Comparison of ENCODE assay signal across 9 cellular contexts in the genomic region with DNA sequence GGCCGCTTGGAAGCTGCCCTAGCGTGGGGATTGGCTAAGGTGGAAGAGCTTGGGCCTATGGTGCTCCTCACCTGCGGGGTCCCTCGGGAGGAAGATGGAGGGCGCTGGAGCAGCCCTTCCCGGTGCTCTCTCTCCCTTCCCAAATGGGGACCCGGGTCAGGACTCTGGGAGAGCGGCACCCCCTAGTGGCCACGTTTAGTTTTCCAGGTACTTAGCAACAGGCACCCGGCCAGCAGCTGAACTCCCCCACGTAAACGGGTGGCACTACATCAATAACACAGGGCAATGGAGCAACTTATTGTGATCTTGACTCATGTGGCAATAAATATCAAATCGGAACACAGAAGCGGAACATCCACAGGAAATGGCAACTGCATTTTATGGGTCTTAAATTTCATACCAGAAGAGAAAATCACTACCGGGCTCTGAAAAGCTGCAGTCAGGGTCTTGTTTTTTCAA.
DNase-seq lines count a peak whose midpoint lies in the region; ATAC-seq and TF ChIP-seq lines count a peak whose summit lies in the region.
"Had no signal": no experiment of that assay in that cellular context is flagged by ENCODE, and none has a peak within 500 bp of the region (broad histone marks: within the 10 kb centered on the region; RNA-seq: fewer than 3 reads in every experiment).

No MANE protein-coding gene starts in this region.

- intact Hi-C loops in activated CD4-positive, alpha-beta memory T cell treated with anti-CD3 and anti-CD28 coated beads for 36 hours (cut with micrococcal nuclease) = no loop called here
- intact Hi-C loops in ovary (cut with DNase I) = no loop called here

- in situ Hi-C loops in HAP-1 (cut with MboI; ENCODE audit: low sequenced_read_pairs) = no loop called here

- H3K36me3 Mint-ChIP-seq in activated CD4-positive, alpha-beta memory T cell treated with anti-CD3 and anti-CD28 coated beads for 36 hours = no peaks in the 10 kb centered on the region
- H3K36me3 Mint-ChIP-seq: activated naive CD4-positive, alpha-beta T cell treated with anti-CD3 and anti-CD28 coated beads, Interleukin-2, amount 50 U/mL, for 24 hours had no signal

- no peaks in the 10 kb centered on the region for H3K36me3 ChIP-seq in HAP-1 (replicated peaks)
- H3K36me3 ChIP-seq in ovary = no peaks in the 10 kb centered on the region

- peak; percentile 40 to 61 (median 49) for DNase-seq in NCI-H1417 (lab: John Stamatoyannopoulos, UW)
- no peak for DNase-seq in NCI-H1417 treated with DMSO at 0.1 percent for 48 hours (lab: John Stamatoyannopoulos, UW)
- DNase-seq in HAP-1 (ENCODE audit: low spot score in 2 of 2) = peak; percentile 28 to 87
- DNase-seq in NCI-H1930 (lab: John Stamatoyannopoulos, UW) = peak; percentile 20 to 55
- peak; percentile 63 for DNase-seq in activated CD4-positive, alpha-beta memory T cell treated with anti-CD3 and anti-CD28 coated beads for 36 hours
- DNase-seq in foreskin keratinocyte = no peak
- DNase-seq in ovary = peak in 3 of 5 donors; percentile 29 to 42 (median 32)
- no peak for DNase-seq in mesenteric fat pad (ENCODE audit: low spot score)

- H3K4me1 Mint-ChIP-seq in activated CD4-positive, alpha-beta memory T cell treated with anti-CD3 and anti-CD28 coated beads for 36 hours (ENCODE audit: low read depth) = no peaks in the 10 kb centered on the region
- H3K4me1 Mint-ChIP-seq: activated naive CD4-positive, alpha-beta T cell treated with anti-CD3 and anti-CD28 coated beads, Interleukin-2, amount 50 U/mL, for 24 hours had no signal

- no peak for TF ChIP-seq EP300 in ovary (IDR thresholded peaks at IDR 0.05)

- no peak overlapping the region for H3K27ac ChIP-seq in foreskin keratinocyte
- no peak overlapping the region for H3K27ac ChIP-seq in ovary

- POLR2A ChIA-PET in activated CD4-positive, alpha-beta memory T cell treated with anti-CD3 and anti-CD28 coated beads for 36 hours (lab: Charles Lee) = no interaction called here

- CTCF ChIA-PET in activated CD4-positive, alpha-beta memory T cell treated with anti-CD3 and anti-CD28 coated beads for 36 hours (lab: Charles Lee) = interaction anchor here (0.7 to 2.2 kb wide), 13 partner anchors 11 to 1028 kb away, joined by 3 to 15 read pairs (median 4); no protein-coding TSS in a partner anchor

- H3K9me3 ChIP-seq in HAP-1 (no peaks in the 10 kb centered on the region), ovary (no peaks in the 10 kb centered on the region)

- TF ChIP-seq CTCF in foreskin keratinocyte (conservative IDR thresholded peaks at IDR 0.05) = peak; percentile 75
- no peak for TF ChIP-seq CTCF in ovary (IDR thresholded peaks at IDR 0.05)

- no peak overlapping the region for H3K4me3 ChIP-seq in HAP-1
- no peak overlapping the region for H3K4me3 ChIP-seq in ovary

- WGBS in ovary, 3 donors = 15 to 17% (median 16%) methylated on average over 12 to 15 of the region's 15 CpGs

- no peak for TF ChIP-seq POLR2A in ovary (IDR thresholded peaks at IDR 0.05)

- H3K27me3 ChIP-seq in HAP-1 (ENCODE audit: low read depth) = peaks cover 7% of the 10 kb centered on the region; the same call in 1 of the 2 replicates
- peaks cover 20% of the 10 kb centered on the region for H3K27me3 ChIP-seq in foreskin keratinocyte
- no peaks in the 10 kb centered on the region for H3K27me3 ChIP-seq in ovary

- no peak overlapping the region for H3K27ac Mint-ChIP-seq in activated CD4-positive, alpha-beta memory T cell treated with anti-CD3 and anti-CD28 coated beads for 36 hours
- H3K27ac Mint-ChIP-seq: activated naive CD4-positive, alpha-beta T cell treated with anti-CD3 and anti-CD28 coated beads, Interleukin-2, amount 50 U/mL, for 24 hours had no signal

- H3K4me1 ChIP-seq in HAP-1 (no peaks in the 10 kb centered on the region), foreskin keratinocyte (no peaks in the 10 kb centered on the region), ovary (ENCODE audit: insufficient read depth) (no peaks in the 10 kb centered on the region)

- ATAC-seq in foreskin keratinocyte = peak; percentile 76

- H3K4me3 Mint-ChIP-seq in activated CD4-positive, alpha-beta memory T cell treated with anti-CD3 and anti-CD28 coated beads for 36 hours = no peak overlapping the region
- H3K4me3 Mint-ChIP-seq: activated naive CD4-positive, alpha-beta T cell treated with anti-CD3 and anti-CD28 coated beads, Interleukin-2, amount 50 U/mL, for 24 hours had no signal

- H3K27me3 Mint-ChIP-seq in activated CD4-positive, alpha-beta memory T cell treated with anti-CD3 and anti-CD28 coated beads for 36 hours = peaks cover 14% of the 10 kb centered on the region

- H3K9me3 Mint-ChIP-seq in activated CD4-positive, alpha-beta memory T cell treated with anti-CD3 and anti-CD28 coated beads for 36 hours = no peaks in the 10 kb centered on the region

Comparison
In these comparisons a context has a peak if more than half of its experiments do, and no peak if none do; other contexts are left out.
1. DNase-seq: peak in NCI-H1417 (3 of 3), HAP-1 (2 of 2), NCI-H1930 (2 of 2), activated CD4-positive, alpha-beta memory T cell treated with anti-CD3 and anti-CD28 coated beads for 36 hours (single experiment) and ovary (3 of 5); none in NCI-H1417 treated with DMSO at 0.1 percent for 48 hours (single experiment), foreskin keratinocyte (0 of 2) and mesenteric fat pad (single experiment).